In the genomic region with DNA sequence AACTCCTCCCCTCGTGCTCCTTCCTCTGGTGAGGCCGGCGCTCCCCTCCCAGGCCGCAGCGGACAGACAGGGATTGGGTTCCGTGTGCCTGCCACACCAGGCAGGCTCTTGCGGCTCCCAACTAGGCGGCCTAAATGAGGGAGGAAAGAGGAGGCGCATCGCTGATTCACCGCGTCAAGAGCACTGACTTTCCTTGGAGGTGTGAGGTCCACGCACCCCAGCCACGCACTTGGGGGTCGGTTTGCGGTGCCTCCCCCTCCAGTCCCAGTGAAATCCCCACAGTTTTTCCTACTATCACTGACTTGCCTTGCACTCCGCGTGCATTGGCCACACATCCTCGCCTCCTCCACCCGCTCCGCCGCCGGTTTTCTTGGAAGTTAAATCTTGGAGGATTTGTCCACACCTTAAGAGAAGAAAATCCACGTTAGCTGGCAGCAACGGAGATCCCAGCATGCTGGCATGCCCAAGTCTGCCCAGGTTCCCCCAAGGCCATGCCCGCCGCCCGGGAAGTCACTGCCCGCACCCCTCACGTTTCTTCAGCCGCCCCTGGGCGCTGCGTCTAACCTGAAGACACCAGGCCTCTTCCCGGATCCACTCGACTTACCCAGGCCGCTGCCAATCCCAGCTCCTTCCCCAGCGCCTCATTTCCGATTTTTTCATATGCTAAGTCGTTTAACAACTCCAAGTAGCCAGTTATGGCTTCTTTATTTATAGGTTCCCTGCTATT, we compare ENCODE assay signal across 12 cellular contexts. TPM values are rescaled to one million over a fixed set of nuclear protein-coding genes. Genes with fewer than 3 reads are reported as not detected.
DNase-seq lines count a peak whose midpoint lies in the region; ATAC-seq and TF ChIP-seq lines count a peak whose summit lies in the region.
"Had no signal": no experiment of that assay in that cellular context is flagged by ENCODE, and none has a peak within 500 bp of the region (broad histone marks: within the 10 kb centered on the region; RNA-seq: fewer than 3 reads in every experiment).

No MANE protein-coding gene starts in this region.

- H3K4me3 ChIP-seq in gastroesophageal sphincter (peak overlapping the region in 1 of 2 donors; percentile 61), rectal smooth muscle tissue (ENCODE audit: low read length) (peak overlapping the region; percentile 2), testis (no peak overlapping the region)

- peaks cover 100% of the 10 kb centered on the region for H3K27me3 ChIP-seq in gastroesophageal sphincter
- H3K27me3 ChIP-seq in rectal smooth muscle tissue (ENCODE audit: control insufficient read depth, insufficient read depth, low read length) = peaks cover 67% of the 10 kb centered on the region
- no peaks in the 10 kb centered on the region for H3K27me3 ChIP-seq in testis

- peaks cover 12% of the 10 kb centered on the region for H3K9me3 Mint-ChIP-seq in T-helper 1 cell treated with Interleukin-12 subunit alpha and Interleukin-12 subunit beta and Interleukin-4 antibody, amounts not matched to agents 30 μg/mL and 1 μg/mL, for 36 hours

- H3K36me3 Mint-ChIP-seq in T-helper 1 cell treated with Interleukin-12 subunit alpha and Interleukin-12 subunit beta and Interleukin-4 antibody, amounts not matched to agents 30 μg/mL and 1 μg/mL, for 36 hours (ENCODE audit: low read depth) = peaks cover 16% of the 10 kb centered on the region

- intact Hi-C loops in testis (cut with DNase I; ENCODE audit: low total_unique reads) = no loop called here

- no peak for TF ChIP-seq CTCF in VCaP (conservative IDR thresholded peaks at IDR 0.05)
- no peak for TF ChIP-seq CTCF in gastroesophageal sphincter (IDR thresholded peaks at IDR 0.05)
- no peak for TF ChIP-seq CTCF in testis (IDR thresholded peaks at IDR 0.05)

- H3K27me3 Mint-ChIP-seq in T-helper 1 cell treated with Interleukin-12 subunit alpha and Interleukin-12 subunit beta and Interleukin-4 antibody, amounts not matched to agents 30 μg/mL and 1 μg/mL, for 36 hours (ENCODE audit: low read depth) = peaks cover 76% of the 10 kb centered on the region

- no peak overlapping the region for H3K9ac ChIP-seq in rectal smooth muscle tissue (ENCODE audit: low read length)

- H3K9me3 ChIP-seq in gastroesophageal sphincter (peaks cover 0 to 13% (median 0%) of the 10 kb centered on the region in 3 donors), testis (no peaks in the 10 kb centered on the region)
- H3K9me3 ChIP-seq: thyroid gland had no signal

- DNase-seq in T-helper 1 cell = no peak
- no peak for DNase-seq in testis
- DNase-seq: hippocampal formation; IMR-90; stimulated activated CD4-positive, alpha-beta T cell treated with anti-CD3 and anti-CD28 coated beads, Interleukin-2, amount 100 ng/mL, for 48 hours; thyroid gland had no signal

- H3K4me1 ChIP-seq in gastroesophageal sphincter = peaks cover 0 to 72% (median 15%) of the 10 kb centered on the region in 3 donors
- no peaks in the 10 kb centered on the region for H3K4me1 ChIP-seq in rectal smooth muscle tissue (ENCODE audit: control insufficient read depth, insufficient read depth, low read length)
- H3K4me1 ChIP-seq in testis = peaks cover 14% of the 10 kb centered on the region

- H3K27ac ChIP-seq in VCaP (peak overlapping the region; percentile 86; the same call in 1 of the 2 replicates), gastroesophageal sphincter (peak overlapping the region in 3 of 4 donors; percentile 8 to 77 (median 66)), rectal smooth muscle tissue (ENCODE audit: low read depth, low read length) (no peak overlapping the region), testis (no peak overlapping the region)
- H3K27ac ChIP-seq: thyroid gland had no signal

- WGBS in gastroesophageal sphincter (ENCODE audit: low coverage in 1 of 2), 2 donors = 12 to 16% methylated on average over 21 to 26 of the region's 39 CpGs
- WGBS in testis, 2 donors = 13 to 15% methylated on average over 35 to 39 of the region's 39 CpGs

- no peaks in the 10 kb centered on the region for H3K36me3 ChIP-seq in gastroesophageal sphincter
- H3K36me3 ChIP-seq in rectal smooth muscle tissue (ENCODE audit: control insufficient read depth, insufficient read depth, low read length) = no peaks in the 10 kb centered on the region
- no peaks in the 10 kb centered on the region for H3K36me3 ChIP-seq in testis (ENCODE audit: low read depth, missing control alignments)
- H3K36me3 ChIP-seq: thyroid gland had no signal

- no peak for ATAC-seq in gastroesophageal sphincter
- no peak for ATAC-seq in HG02885 (IDR thresholded peaks at IDR 0.05; ENCODE audit: poor library complexity, unreplicated experiment)
- ATAC-seq in GM21390 (IDR thresholded peaks at IDR 0.05; ENCODE audit: unreplicated experiment) = no peak

- peak overlapping the region; percentile 86 for H3K27ac Mint-ChIP-seq in T-helper 1 cell treated with Interleukin-12 subunit alpha and Interleukin-12 subunit beta and Interleukin-4 antibody, amounts not matched to agents 30 μg/mL and 1 μg/mL, for 36 hours

- peak overlapping the region; percentile 72 for H3K4me3 Mint-ChIP-seq in T-helper 1 cell treated with Interleukin-12 subunit alpha and Interleukin-12 subunit beta and Interleukin-4 antibody, amounts not matched to agents 30 μg/mL and 1 μg/mL, for 36 hours

- no peak for TF ChIP-seq POLR2A in gastroesophageal sphincter (IDR thresholded peaks at IDR 0.05)
- no peak for TF ChIP-seq POLR2A in testis (IDR thresholded peaks at IDR 0.05)

- peaks cover 32% of the 10 kb centered on the region for H3K4me1 Mint-ChIP-seq in T-helper 1 cell treated with Interleukin-12 subunit alpha and Interleukin-12 subunit beta and Interleukin-4 antibody, amounts not matched to agents 30 μg/mL and 1 μg/mL, for 36 hours (ENCODE audit: low read depth)

- TF ChIP-seq EP300 in gastroesophageal sphincter (IDR thresholded peaks at IDR 0.05) = no peak

RNA-seq across cellular contexts. Expression of a gene that starts 1.1 kb away (rescaled TPM):
- total RNA-seq in gastroesophageal sphincter (1 to 10 TPM; 2.2 to 4.7 (median 2.5) TPM), testis (1 to 10 TPM in 1 of 2 donors, under 1 TPM in 1; 0.37 to 3.5 TPM)
- 0.69 TPM for polyA plus RNA-seq in testis (ENCODE audit: insufficient read depth, low read depth, low replicate concordance)
- total RNA-seq: IMR-90 had no signal
- polyA plus RNA-seq: IMR-90 had no signal

RNA-seq across cellular contexts. Expression of a gene that starts 46.2 kb away (rescaled TPM):
- total RNA-seq in gastroesophageal sphincter = 1 to 10 TPM; 4.6 to 9.0 (median 5.7) TPM
- 1 to 10 TPM; 9.9 to 10.0 TPM for total RNA-seq in testis
- 7.8 TPM for polyA plus RNA-seq in testis (ENCODE audit: insufficient read depth, low read depth, low replicate concordance)

Comparison
In these comparisons a context has a peak if more than half of its experiments do, and no peak if none do; other contexts are left out.
1. H3K27ac ChIP-seq: peak in VCaP (single experiment) and gastroesophageal sphincter (3 of 4); none in rectal smooth muscle tissue (single experiment) and testis (0 of 2).